25 cellular contexts compared by ENCODE assay signal in genomic region chr2:232866104-232866503, GRCh38.
"Had no signal": no experiment of that assay in that cellular context is flagged by ENCODE, and none has a peak within 500 bp of the region (broad histone marks: within the 10 kb centered on the region; RNA-seq: fewer than 3 reads in every experiment).

No MANE protein-coding gene starts in this region.

- H3K4me3 ChIP-seq: pancreas, psoas muscle, right lobe of liver, sigmoid colon, stomach, thoracic aorta, thyroid gland, tibial nerve, upper lobe of right lung, uterus had no signal

- ATAC-seq: naive thymus-derived CD8-positive, alpha-beta T cell; natural killer cell treated with Interleukin-12 subunit alpha and Interleukin-12 subunit beta and Interleukin-15 and Interleukin-18, amount 100 ng/mL, for 72 hours; pancreas; psoas muscle; right cardiac atrium; right lobe of liver; stimulated activated effector memory CD8-positive, alpha-beta T cell treated with anti-CD3 and anti-CD28 coated beads, Interleukin-12 subunit alpha, Interleukin-12 subunit beta, amount 100 ng/mL, for 72 hours; stimulated activated naive B cell treated with anti-CD40 and anti-IgM and Interleukin-4, amounts not matched to agents 10 μg/mL and 1 μg/mL and 100 μg/mL, for 72 hours; upper lobe of right lung had no signal

- DNase-seq: naive thymus-derived CD8-positive, alpha-beta T cell; nephron progenitor cell; nucleus accumbens; pancreas; psoas muscle; right cardiac atrium; right lobe of liver; sigmoid colon; small intestine; stimulated activated CD4-positive, alpha-beta T cell treated with anti-CD3 and anti-CD28 coated beads, Interleukin-15, amount 100 ng/mL, for 24 hours; stimulated activated CD4-positive, alpha-beta T cell treated with anti-CD3 and anti-CD28 coated beads, Interleukin-2, amount 100 ng/mL, for 24 hours; stimulated activated CD4-positive, alpha-beta T cell treated with anti-CD3 and anti-CD28 coated beads, Interleukin-2, amount 100 ng/mL, for 48 hours; stimulated activated CD4-positive, alpha-beta T cell treated with anti-CD3 and anti-CD28 coated beads, Interleukin-4, amount 100 ng/mL, for 24 hours; stimulated activated naive B cell treated with anti-CD40 and anti-IgM and Interleukin-4, amounts not matched to agents 10 μg/mL and 1 μg/mL and 100 μg/mL, for 72 hours; stimulated activated naive CD4-positive, alpha-beta T cell treated with Interleukin-2 at 50 U/mL for 16 hours; thyroid gland; trophoblast cell; upper lobe of right lung; uterus had no signal

- H3K9me3 ChIP-seq: neutrophil, pancreas, psoas muscle, right lobe of liver, sigmoid colon, stomach, thoracic aorta, thyroid gland, tibial nerve, upper lobe of right lung, uterus had no signal

- H3K27ac ChIP-seq: neutrophil, pancreas, psoas muscle, right lobe of liver, sigmoid colon, stomach, thoracic aorta, thyroid gland, tibial nerve, upper lobe of right lung, uterus had no signal

- H3K4me1 ChIP-seq: pancreas, psoas muscle, sigmoid colon, stomach, thyroid gland, upper lobe of right lung, uterus had no signal

- H3K27me3 ChIP-seq: neutrophil, pancreas, right lobe of liver, sigmoid colon, stomach, thyroid gland, tibial nerve, upper lobe of right lung, uterus had no signal

- H3K36me3 ChIP-seq: pancreas, right lobe of liver, thoracic aorta, uterus had no signal
